8 cellular contexts compared by ENCODE assay signal in genomic region chr10:133373104-133373624, GRCh38. TPM values are rescaled to one million over a fixed set of nuclear protein-coding genes. Genes with fewer than 3 reads are reported as not detected.
DNase-seq lines count a peak whose midpoint lies in the region; ATAC-seq and FAIRE-seq lines count a peak whose summit lies in the region.

TSS of gene ECHS1 (minus strand) at chr10:133373354. CDS start at chr10:133373333, 21 bp downstream.

- CTCF ChIA-PET in activated CD8-positive, alpha-beta memory T cell treated with anti-CD3 and anti-CD28 coated beads, Interleukin-2, amount 10 ng/mL, durations not matched to agents 7 days and 5 days (lab: Charles Lee), result interaction anchor here (1.0 to 1.3 kb wide), 2 partner anchors 44 to 65 kb away, joined by 3 to 5 read pairs; no protein-coding TSS in a partner anchor

- H3K36me3 ChIP-seq in NT2/D1 (ENCODE audit: insufficient read depth, insufficient read length, low read length) (peaks cover 32% of the 10 kb centered on the region), endocrine pancreas (ENCODE audit: control insufficient read depth, insufficient read depth, low read length) (no peaks in the 10 kb centered on the region)

- H3K9me3 ChIP-seq in NT2/D1 (ENCODE audit: insufficient read depth, low read length), result no peaks in the 10 kb centered on the region
- no peaks in the 10 kb centered on the region for H3K9me3 ChIP-seq in endocrine pancreas (ENCODE audit: control insufficient read depth, low read length)

- peaks cover 13% of the 10 kb centered on the region for H3K4me1 Mint-ChIP-seq in activated CD8-positive, alpha-beta memory T cell treated with anti-CD3 and anti-CD28 coated beads, Interleukin-2, amount 10 ng/mL, durations not matched to agents 7 days and 5 days

- peaks cover 41% of the 10 kb centered on the region for H3K27me3 ChIP-seq in NT2/D1 (ENCODE audit: insufficient read depth, insufficient read length)
- H3K27me3 ChIP-seq in endocrine pancreas (ENCODE audit: control insufficient read depth, insufficient read depth, low read length), result no peaks in the 10 kb centered on the region

- peak; percentile 91 for DNase-seq in COLO668 (lab: John Stamatoyannopoulos, UW; ENCODE audit: unreplicated experiment)
- peak; percentile 90 for DNase-seq in HTR-8/SVneo (ENCODE audit: insufficient read length, low spot score)
- DNase-seq in NT2/D1 (ENCODE audit: low read depth, low spot score), result peak; percentile 83
- DNase-seq in activated CD8-positive, alpha-beta memory T cell treated with anti-CD3 and anti-CD28 coated beads, Interleukin-2, amount 10 ng/mL, durations not matched to agents 7 days and 5 days, result peak; percentile 96
- DNase-seq in mesenteric fat pad (ENCODE audit: low spot score), result peak; percentile 99
- DNase-seq in stimulated activated CD8-positive, alpha-beta memory T cell treated with anti-CD3 and anti-CD28 coated beads, Interleukin-15, amount 100 ng/mL, for 1 hour (ENCODE audit: low read depth), result peak; percentile 84

- no peaks in the 10 kb centered on the region for H3K36me3 Mint-ChIP-seq in activated CD8-positive, alpha-beta memory T cell treated with anti-CD3 and anti-CD28 coated beads, Interleukin-2, amount 10 ng/mL, durations not matched to agents 7 days and 5 days

- H3K9me3 Mint-ChIP-seq in activated CD8-positive, alpha-beta memory T cell treated with anti-CD3 and anti-CD28 coated beads, Interleukin-2, amount 10 ng/mL, durations not matched to agents 7 days and 5 days (ENCODE audit: low read depth), result no peaks in the 10 kb centered on the region

- H3K9ac ChIP-seq in NT2/D1 (ENCODE audit: insufficient read length, low read depth) (peak within 1 kb of the TSS; percentile 77), endocrine pancreas (ENCODE audit: control insufficient read depth, insufficient read depth, low read length) (peak within 1 kb of the TSS; percentile 52)

- H3K4me3 Mint-ChIP-seq in activated CD8-positive, alpha-beta memory T cell treated with anti-CD3 and anti-CD28 coated beads, Interleukin-2, amount 10 ng/mL, durations not matched to agents 7 days and 5 days, result peak within 1 kb of the TSS; percentile 77

- ATAC-seq in GM21381 (IDR thresholded peaks at IDR 0.05; ENCODE audit: unreplicated experiment), result peak; percentile 97
- peak; percentile 99 for ATAC-seq in activated CD8-positive, alpha-beta memory T cell treated with anti-CD3 and anti-CD28 coated beads, Interleukin-2, amount 10 ng/mL, durations not matched to agents 7 days and 5 days

- H3K4me1 ChIP-seq in NT2/D1 (ENCODE audit: insufficient read depth, insufficient read length) (peaks cover 3% of the 10 kb centered on the region), endocrine pancreas (ENCODE audit: control insufficient read depth, insufficient read depth, low read length) (no peaks in the 10 kb centered on the region)

- peak within 1 kb of the TSS; percentile 43 for H3K27ac Mint-ChIP-seq in activated CD8-positive, alpha-beta memory T cell treated with anti-CD3 and anti-CD28 coated beads, Interleukin-2, amount 10 ng/mL, durations not matched to agents 7 days and 5 days

- H3K4me3 ChIP-seq in NT2/D1 (ENCODE audit: insufficient read length, low read depth), result peak within 1 kb of the TSS; percentile 68
- H3K4me3 ChIP-seq in endocrine pancreas (ENCODE audit: control insufficient read depth, insufficient read depth, low read length), result no peak within 1 kb of the TSS

- H3K27me3 Mint-ChIP-seq in activated CD8-positive, alpha-beta memory T cell treated with anti-CD3 and anti-CD28 coated beads, Interleukin-2, amount 10 ng/mL, durations not matched to agents 7 days and 5 days, result peaks cover 17% of the 10 kb centered on the region

- no peak for FAIRE-seq in HTR-8/SVneo (lab: Jason Lieb, UNC)

RNA-seq across cellular contexts. Expression of gene ECHS1, which starts in this region (rescaled TPM):
- 10 to 100 TPM; 34.0 to 50.2 TPM for total RNA-seq in activated CD8-positive, alpha-beta memory T cell treated with anti-CD3 and anti-CD28 coated beads, Interleukin-2, amount 10 ng/mL, durations not matched to agents 7 days and 5 days
- 188 TPM for total RNA-seq in mesenteric fat pad
